In the genomic region with DNA sequence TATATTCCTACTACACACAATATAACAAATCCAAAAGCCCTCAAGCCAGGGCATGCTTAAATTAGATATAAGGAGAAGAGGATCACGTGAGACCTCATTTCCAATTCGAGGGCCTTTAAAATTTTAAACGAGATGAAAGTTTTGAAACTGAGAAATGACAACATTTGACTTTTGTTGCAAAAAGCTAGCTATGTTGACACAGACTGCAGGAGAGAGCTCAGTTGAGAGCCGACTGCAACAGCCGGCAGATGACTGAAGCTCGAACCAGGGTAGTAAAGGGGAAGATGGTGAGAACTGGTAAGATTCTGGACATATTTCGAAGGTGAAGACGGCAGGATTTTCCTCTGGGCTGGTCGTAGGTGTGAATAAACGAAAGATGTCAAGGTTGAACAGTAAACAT, we compare ENCODE assay signal across 8 cellular contexts. TPM values are rescaled to one million over a fixed set of nuclear protein-coding genes. Genes with fewer than 3 reads are reported as not detected.
DNase-seq lines count a peak whose midpoint lies in the region; ATAC-seq and TF ChIP-seq lines count a peak whose summit lies in the region.

No MANE protein-coding gene starts in this region.

- H3K9me3 ChIP-seq in SK-N-MC (ENCODE audit: low read depth, low read length), result no peaks in the 10 kb centered on the region
- H3K9me3 ChIP-seq in lung (ENCODE audit: control insufficient read depth in 2 of 2, insufficient read depth in 1 of 2, low read length in 1 of 2), result no peaks in the 10 kb centered on the region
- H3K9me3 ChIP-seq in thyroid gland, result no peaks in the 10 kb centered on the region

- DNase-seq in AML-193 (lab: John Stamatoyannopoulos, UW) (peak; percentile 21 to 41), H7 (peak; percentile 21), SK-N-MC (ENCODE audit: low read depth, low spot score) (no peak), dorsolateral prefrontal cortex (peak in 1 of 10 donors; percentile 22), lung (ENCODE audit: low spot score) (no peak), thyroid gland (peak; percentile 51 to 53), omental fat pad (ENCODE audit: low spot score) (no peak)

- TF ChIP-seq POLR2A in thyroid gland (IDR thresholded peaks at IDR 0.05), result peak in 1 of 2 donors; percentile 53

- peaks cover 0 to 5% of the 10 kb centered on the region in 2 donors for H3K4me1 ChIP-seq in lung (ENCODE audit: control insufficient read depth in 2 of 2, insufficient read depth in 2 of 2, low read length in 2 of 2)
- peaks cover 8 to 14% of the 10 kb centered on the region in 2 donors for H3K4me1 ChIP-seq in thyroid gland

- H3K9ac ChIP-seq in SK-N-MC (ENCODE audit: insufficient read length), result peak overlapping the region; percentile 92

- intact Hi-C loops in dorsolateral prefrontal cortex (cut with DNase I), result loop anchor here in 1 of 2 donors (5.0 kb wide), 1 partner anchor 61 kb away; no protein-coding TSS in a partner anchor
- intact Hi-C loops in thyroid gland (cut with DNase I), result no loop called here

- peaks cover 2% of the 10 kb centered on the region; the same call in 1 of the 2 replicates for H3K36me3 ChIP-seq in H7 (replicated peaks; ENCODE audit: control insufficient read depth, insufficient read depth, low read length)
- peaks cover 15% of the 10 kb centered on the region; the same call in 1 of the 2 replicates for H3K36me3 ChIP-seq in SK-N-MC (ENCODE audit: insufficient read depth, low read length)
- H3K36me3 ChIP-seq in lung (ENCODE audit: control insufficient read depth in 2 of 2, insufficient read depth in 2 of 2, low read length in 2 of 2), result peaks cover 0 to 3% of the 10 kb centered on the region in 2 donors
- H3K36me3 ChIP-seq in thyroid gland, result no peaks in the 10 kb centered on the region

- ATAC-seq in lung (ENCODE audit: insufficient read depth, low FRiP score) (no peak), GM21447 (IDR thresholded peaks at IDR 0.05; ENCODE audit: unreplicated experiment) (no peak), omental fat pad (ENCODE audit: low FRiP score) (no peak)

- H3K27ac ChIP-seq in SK-N-MC (no peak overlapping the region), dorsolateral prefrontal cortex (peak overlapping the region in 53 of 59 donors; percentile 7 to 95 (median 84)), lung (ENCODE audit: low read depth in 1 of 2, low read length in 1 of 2) (peak overlapping the region; percentile 86 to 93), thyroid gland (peak overlapping the region; percentile 93 to 94 (median 94))

- peak overlapping the region; percentile 81 for H3K4me3 ChIP-seq in H7 (ENCODE audit: insufficient read depth, low read depth, low read length)
- peak overlapping the region; percentile 91 for H3K4me3 ChIP-seq in SK-N-MC
- peak overlapping the region; percentile 40 to 96 (median 85) for H3K4me3 ChIP-seq in dorsolateral prefrontal cortex
- peak overlapping the region; percentile 32 for H3K4me3 ChIP-seq in lung
- H3K4me3 ChIP-seq in thyroid gland (replicated peaks in 1 of 3), result peak overlapping the region in 2 of 3 donors; percentile 65 to 76

- TF ChIP-seq CTCF in dorsolateral prefrontal cortex (IDR thresholded peaks at IDR 0.05 in 54 of 56, conservative IDR thresholded peaks at IDR 0.05 in 2 of 56; ENCODE audit: low read depth in 1 of 56, partially characterized antibody in 56 of 56) (no peak), lung (IDR thresholded peaks at IDR 0.05; ENCODE audit: control extremely low read depth, extremely low read depth) (no peak), thyroid gland (IDR thresholded peaks at IDR 0.05) (no peak), omental fat pad (IDR thresholded peaks at IDR 0.05) (no peak)

- H3K27me3 ChIP-seq in H7 (ENCODE audit: control insufficient read depth, insufficient read depth, low read length) (no peaks in the 10 kb centered on the region), dorsolateral prefrontal cortex (no peaks in the 10 kb centered on the region), lung (ENCODE audit: control insufficient read depth, insufficient read depth) (no peaks in the 10 kb centered on the region), thyroid gland (no peaks in the 10 kb centered on the region)

- WGBS in lung, 2 donors, result 3% methylated on average over 10 of the region's 10 CpGs
- WGBS in thyroid gland, 2 donors, result 2% methylated on average over 10 of the region's 10 CpGs

RNA-seq across cellular contexts. Expression of a gene that starts 0.8 kb away (rescaled TPM):
- total RNA-seq in H7 (2014; rRNA removed; shearing (Covaris generic)), result 11.7 and 12.7 TPM in 2 replicates
- 10 to 100 TPM in 115 of 120 experiments, 1 to 10 TPM in 5; 6.9 to 20.4 (median 14.3) TPM for total RNA-seq in dorsolateral prefrontal cortex
- 10 to 100 TPM in 1 of 2 donors, 1 to 10 TPM in 1; 8.0 to 23.9 TPM for total RNA-seq in lung
- polyA plus RNA-seq in lung, result 1 to 10 TPM; 4.1 to 5.3 TPM
- total RNA-seq in thyroid gland, result 10 to 100 TPM; 22.9 to 28.3 (median 26.2) TPM
- 10 to 100 TPM in 1 of 4 donors, 1 to 10 TPM in 3; 5.5 to 40.0 (median 7.3) TPM for total RNA-seq in omental fat pad

RNA-seq across cellular contexts. Expression of a gene that starts 48.7 kb away (rescaled TPM):
- total RNA-seq in H7 (2014; rRNA removed; shearing (Covaris generic)), result 9.7 and 12.4 TPM in 2 replicates
- total RNA-seq in dorsolateral prefrontal cortex (10 to 100 TPM in 108 of 120 experiments, 1 to 10 TPM in 12; 6.8 to 26.3 (median 12.9) TPM), lung (10 to 100 TPM; 23.6 to 25.0 TPM), thyroid gland (10 to 100 TPM; 39.5 to 78.4 (median 42.0) TPM), omental fat pad (10 to 100 TPM; 48.7 to 96.2 (median 57.0) TPM)
- 10 to 100 TPM in 1 of 2 donors, 1 to 10 TPM in 1; 9.1 to 11.4 TPM for polyA plus RNA-seq in lung

Comparison
In these comparisons a context has a peak if more than half of its experiments do, and no peak if none do; other contexts are left out.
1. DNase-seq: peak in AML-193 (2 of 2), H7 (single experiment) and thyroid gland (2 of 2); none in SK-N-MC (single experiment), lung (single experiment) and omental fat pad (single experiment).
2. H3K4me3 ChIP-seq: peak in every context shown above with its lines; median percentile 91 in SK-N-MC; 85 in dorsolateral prefrontal cortex; 81 in H7; 70 in thyroid gland; 32 in lung.